Comparison of ENCODE assay signal across 13 cellular contexts in genomic region chr1:36166136-36166535, GRCh38. TPM values are rescaled to one million over a fixed set of nuclear protein-coding genes. Genes with fewer than 3 reads are reported as not detected.
A peak's percentile ranks its signal among the peaks of the same experiment; 100 is the strongest.
DNase-seq lines count a peak whose midpoint lies in the region; ATAC-seq and TF ChIP-seq lines count a peak whose summit lies in the region.
"Had no signal": no experiment of that assay in that cellular context is flagged by ENCODE, and none has a peak within 500 bp of the region (broad histone marks: within the 10 kb centered on the region; RNA-seq: fewer than 3 reads in every experiment).

No MANE protein-coding gene starts in this region.

- peaks cover 50% of the 10 kb centered on the region for H3F3A ChIP-seq in GM23248 (ENCODE audit: insufficient read depth)

- H3K36me3 Mint-ChIP-seq in brain, result peaks cover 38% of the 10 kb centered on the region
- peaks cover 22% of the 10 kb centered on the region for H3K36me3 Mint-ChIP-seq in natural killer cell treated with Interleukin-12 subunit alpha and Interleukin-12 subunit beta and Interleukin-15 and Interleukin-18, amount 100 ng/mL, for 72 hours

- H3K9me3 Mint-ChIP-seq in brain, result no peaks in the 10 kb centered on the region
- no peaks in the 10 kb centered on the region for H3K9me3 Mint-ChIP-seq in natural killer cell treated with Interleukin-12 subunit alpha and Interleukin-12 subunit beta and Interleukin-15 and Interleukin-18, amount 100 ng/mL, for 72 hours
- H3K9me3 Mint-ChIP-seq: nephron had no signal

- H3K27me3 ChIP-seq in ACC112 (ENCODE audit: insufficient read depth, low read length), result no peaks in the 10 kb centered on the region
- no peaks in the 10 kb centered on the region for H3K27me3 ChIP-seq in GM23248 (replicated peaks; ENCODE audit: insufficient read depth)
- H3K27me3 ChIP-seq: BLaER1 had no signal

- WGBS in GM23248 (ENCODE audit: low coverage in 1 of 2, low lambda C conversion rate in 2 of 2, missing lambda C conversion rate in 2 of 2), 2 experiments, result 68% methylated on average over 4 of the region's 4 CpGs

- TF ChIP-seq CTCF in brain (conservative IDR thresholded peaks at IDR 0.05), result no peak

- H3K4me2 ChIP-seq in GM23248 (ENCODE audit: unreplicated experiment), result no peak overlapping the region
- H3K4me2 ChIP-seq: BLaER1 had no signal

- H3K9me2 ChIP-seq in GM23248 (ENCODE audit: insufficient read depth), result no peaks in the 10 kb centered on the region

- peak overlapping the region; percentile 22 to 83 (median 68) for H3K27ac Mint-ChIP-seq in brain
- peak overlapping the region; percentile 2 to 39 for H3K27ac Mint-ChIP-seq in natural killer cell treated with Interleukin-12 subunit alpha and Interleukin-12 subunit beta and Interleukin-15 and Interleukin-18, amount 100 ng/mL, for 72 hours

- no peak overlapping the region for H3K4me3 Mint-ChIP-seq in brain
- H3K4me3 Mint-ChIP-seq in natural killer cell treated with Interleukin-12 subunit alpha and Interleukin-12 subunit beta and Interleukin-15 and Interleukin-18, amount 100 ng/mL, for 72 hours, result no peak overlapping the region
- H3K4me3 Mint-ChIP-seq: nephron had no signal

- no peaks in the 10 kb centered on the region for H3K27me3 Mint-ChIP-seq in brain
- no peaks in the 10 kb centered on the region for H3K27me3 Mint-ChIP-seq in natural killer cell treated with Interleukin-12 subunit alpha and Interleukin-12 subunit beta and Interleukin-15 and Interleukin-18, amount 100 ng/mL, for 72 hours

- H4K20me1 ChIP-seq in GM23248 (ENCODE audit: insufficient read depth), result peaks cover 19% of the 10 kb centered on the region

- H3K9me3 ChIP-seq in GM23248 (ENCODE audit: low read depth), result no peaks in the 10 kb centered on the region
- H3K9me3 ChIP-seq: BLaER1 had no signal

- ATAC-seq in natural killer cell treated with Interleukin-12 subunit alpha and Interleukin-12 subunit beta and Interleukin-15 and Interleukin-18, amount 100 ng/mL, for 72 hours, result no peak
- ATAC-seq in GM18909 (IDR thresholded peaks at IDR 0.05; ENCODE audit: poor library complexity, unreplicated experiment) (no peak), HG03460 (IDR thresholded peaks at IDR 0.05; ENCODE audit: unreplicated experiment) (no peak)
- no peak for ATAC-seq in stimulated activated naive CD8-positive, alpha-beta T cell treated with anti-CD3 and anti-CD28 coated beads, Interleukin-15, Interleukin-2, amounts not matched to agents 100 U/mL and 50 U/mL, for 24 hours

- peaks cover 45% of the 10 kb centered on the region for H3K4me1 Mint-ChIP-seq in brain
- peaks cover 47% of the 10 kb centered on the region in 2 donors for H3K4me1 Mint-ChIP-seq in natural killer cell treated with Interleukin-12 subunit alpha and Interleukin-12 subunit beta and Interleukin-15 and Interleukin-18, amount 100 ng/mL, for 72 hours (ENCODE audit: low read depth in 2 of 2)

- H3K36me3 ChIP-seq in ACC112 (ENCODE audit: insufficient read depth, low read length) (peaks cover 4% of the 10 kb centered on the region; the same call in 1 of the 2 replicates), GM23248 (ENCODE audit: low read depth) (peaks cover 7% of the 10 kb centered on the region; the same call in 1 of the 2 replicates)

- H3K4me3 ChIP-seq in ACC112 (ENCODE audit: low read depth, low read length) (no peak overlapping the region), GM23248 (no peak overlapping the region)
- H3K4me3 ChIP-seq: BLaER1 had no signal

- H3K79me2 ChIP-seq in ACC112 (ENCODE audit: control insufficient read depth, insufficient read depth, low read length, unreplicated experiment), result peaks cover 96% of the 10 kb centered on the region
- peaks cover 100% of the 10 kb centered on the region for H3K79me2 ChIP-seq in GM23248 (ENCODE audit: insufficient read depth)

- H3K9ac ChIP-seq in GM23248, result peak overlapping the region; percentile 75
- H3K9ac ChIP-seq: BLaER1 had no signal

- H2AFZ ChIP-seq in ACC112 (ENCODE audit: low read length, unreplicated experiment) (no peak overlapping the region), GM23248 (no peak overlapping the region)

- DNase-seq in GM23248, result no peak
- DNase-seq in natural killer cell treated with Interleukin-12 subunit alpha and Interleukin-12 subunit beta and Interleukin-15 and Interleukin-18, amount 100 ng/mL, for 72 hours (ENCODE audit: low spot score), result no peak
- no peak for DNase-seq in stimulated activated naive CD8-positive, alpha-beta T cell treated with anti-CD3 and anti-CD28 coated beads, Interleukin-15, Interleukin-2, amounts not matched to agents 100 U/mL and 50 U/mL, for 24 hours
- no peak for DNase-seq in ACHN
- DNase-seq: central memory CD4-positive, alpha-beta T cell; islet precursor cell; T-helper 1 cell had no signal

- in situ Hi-C loops in GM23248 (cut with MboI), result no loop called here
- in situ Hi-C loops in ACHN (cut with HindIII; ENCODE audit: low pct_ligation_motif_present, low pct_unique_long_range_greater_than_20kb, low sequenced_read_pairs), result no loop called here

- H3K4me1 ChIP-seq in ACC112 (ENCODE audit: control insufficient read depth, insufficient read depth, low read length, unreplicated experiment), result peaks cover 56% of the 10 kb centered on the region
- peaks cover 63% of the 10 kb centered on the region for H3K4me1 ChIP-seq in GM23248 (ENCODE audit: insufficient read depth)

- H3K27ac ChIP-seq in ACC112 (ENCODE audit: low read depth, low read length), result peak overlapping the region; percentile 86
- peak overlapping the region; percentile 95 for H3K27ac ChIP-seq in GM23248
- H3K27ac ChIP-seq: BLaER1 had no signal

RNA-seq across cellular contexts. Expression of gene MAP7D1, which starts 10.2 kb away (rescaled TPM):
- total RNA-seq in GM23248 (2014; rRNA removed; shearing (Covaris generic)), result 160 and 224 TPM in 2 replicates
- polyA plus RNA-seq in GM23248 (2016; fragmentation: Nextera tagmentation; extraction: Ambion mirVana), result 34.8 and 35.8 TPM in 2 replicates
- 244 TPM for polyA plus RNA-seq in brain (ENCODE audit: insufficient read depth, low read depth, low replicate concordance)
- total RNA-seq in natural killer cell treated with Interleukin-12 subunit alpha and Interleukin-12 subunit beta and Interleukin-15 and Interleukin-18, amount 100 ng/mL, for 72 hours, result 100 to 1,000 TPM; 153 to 196 TPM

RNA-seq across cellular contexts. Expression of gene TRAPPC3, which starts 16.9 kb away (rescaled TPM):
- 101 and 112 TPM in 2 replicates for total RNA-seq in GM23248 (2014; rRNA removed; shearing (Covaris generic))
- polyA plus RNA-seq in GM23248 (2016; fragmentation: Nextera tagmentation; extraction: Ambion mirVana) (134 and 135 TPM in 2 replicates), brain (ENCODE audit: insufficient read depth, low read depth, low replicate concordance) (105 TPM)
- total RNA-seq in natural killer cell treated with Interleukin-12 subunit alpha and Interleukin-12 subunit beta and Interleukin-15 and Interleukin-18, amount 100 ng/mL, for 72 hours, result 10 to 100 TPM; 58.4 to 69.2 TPM

RNA-seq across cellular contexts. Expression of gene COL8A2, which starts 41.1 kb away (rescaled TPM):
- 30.5 and 33.1 TPM in 2 replicates for total RNA-seq in GM23248 (2014; rRNA removed; shearing (Covaris generic))
- polyA plus RNA-seq in GM23248 (2016; fragmentation: Nextera tagmentation; extraction: Ambion mirVana), result 2.9 and 3.2 TPM in 2 replicates
- 1.8 TPM for polyA plus RNA-seq in brain (ENCODE audit: insufficient read depth, low read depth, low replicate concordance)
- under 1 TPM in 1 of 2 donors, not detected in 1; 0.08 TPM for total RNA-seq in natural killer cell treated with Interleukin-12 subunit alpha and Interleukin-12 subunit beta and Interleukin-15 and Interleukin-18, amount 100 ng/mL, for 72 hours

RNA-seq across cellular contexts. Expression of gene THRAP3, which starts 58.1 kb away (rescaled TPM):
- 57.3 and 61.5 TPM in 2 replicates for total RNA-seq in GM23248 (2014; rRNA removed; shearing (Covaris generic))
- polyA plus RNA-seq in GM23248 (2016; fragmentation: Nextera tagmentation; extraction: Ambion mirVana) (91.9 and 95.2 TPM in 2 replicates), brain (ENCODE audit: insufficient read depth, low read depth, low replicate concordance) (59.5 TPM)
- total RNA-seq in natural killer cell treated with Interleukin-12 subunit alpha and Interleukin-12 subunit beta and Interleukin-15 and Interleukin-18, amount 100 ng/mL, for 72 hours, result 100 to 1,000 TPM; 118 to 131 TPM

Comparison
In these comparisons a context has a peak if more than half of its experiments do, and no peak if none do; other contexts are left out.
1. RNA of gene COL8A2, which starts 41.1 kb away (total RNA-seq): 30.5 to 33.1 TPM in GM23248; 0.08 TPM in natural killer cell treated with Interleukin-12 subunit alpha and Interleukin-12 subunit beta and Interleukin-15 and Interleukin-18, amount 100 ng/mL, for 72 hours; every median in the first group is over 10 times any median in the second.